8 cellular contexts compared by ENCODE assay signal in the genomic region with DNA sequence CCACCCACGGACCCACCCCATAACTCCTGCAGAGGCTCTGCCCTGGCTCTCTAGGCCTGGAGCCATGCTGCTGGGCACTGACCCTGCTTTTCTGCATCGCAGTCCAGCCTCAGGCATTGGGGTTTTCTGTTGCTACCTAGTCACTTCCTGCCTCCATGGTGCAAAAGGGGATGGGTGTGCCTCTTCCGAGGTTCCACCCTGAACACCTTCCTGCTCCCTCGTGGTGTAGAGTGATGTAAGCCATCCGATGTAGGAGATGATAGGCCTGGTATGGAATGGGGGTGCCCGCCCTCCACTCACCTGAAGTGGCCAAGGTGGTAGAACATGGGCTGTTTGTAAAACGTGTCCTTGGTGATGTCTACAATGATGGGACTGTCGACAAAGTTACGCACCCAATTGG. TPM values are rescaled to one million over a fixed set of nuclear protein-coding genes. Genes with fewer than 3 reads are reported as not detected.
DNase-seq lines count a peak whose midpoint lies in the region; ATAC-seq lines count a peak whose summit lies in the region.
"Not testable (repeated sequence)": the region's sequence is repeated elsewhere in the genome, so short reads cannot be mapped to it uniquely, and the experiment has no call there.

No MANE protein-coding gene starts in this region.

- H3K36me3 Mint-ChIP-seq in CD8-positive, alpha-beta memory T cell: peaks cover 5 to 39% (median 5%) of the 10 kb centered on the region in 3 donors
- H3K36me3 Mint-ChIP-seq in T-helper 1 cell treated with Interleukin-12 subunit alpha and Interleukin-12 subunit beta and Interleukin-4 antibody, amounts not matched to agents 30 μg/mL and 1 μg/mL, for 36 hours (ENCODE audit: low read depth): peaks cover 22% of the 10 kb centered on the region
- H3K36me3 Mint-ChIP-seq in activated CD4-positive, alpha-beta memory T cell treated with anti-CD3 and anti-CD28 coated beads for 36 hours: peaks cover 21% of the 10 kb centered on the region
- H3K36me3 Mint-ChIP-seq in activated T-cell treated with anti-CD3 and anti-CD28 coated beads, Interleukin-2, amount 50 U/mL, for 24 hours (ENCODE audit: low read depth): peaks cover 39% of the 10 kb centered on the region
- H3K36me3 Mint-ChIP-seq in activated T-helper 2 cell treated with anti-CD3 and anti-CD28 coated beads, Interferon-gamma antibody, Interleukin-2, Interleukin-4, amounts not matched to agents 10 μg/mL and 5 μg/mL and 100 μg/mL, durations not matched to agents 14 hours and 24 hours and 36 hours (ENCODE audit: low read depth): peaks cover 16% of the 10 kb centered on the region
- peaks cover 41% of the 10 kb centered on the region for H3K36me3 Mint-ChIP-seq in stimulated activated effector memory CD8-positive, alpha-beta T cell treated with anti-CD3 and anti-CD28 coated beads, Interleukin-12 subunit alpha, Interleukin-12 subunit beta, amount 100 ng/mL, for 72 hours

- H3K27me3 Mint-ChIP-seq in CD8-positive, alpha-beta memory T cell; T-helper 1 cell treated with Interleukin-12 subunit alpha and Interleukin-12 subunit beta and Interleukin-4 antibody, amounts not matched to agents 30 μg/mL and 1 μg/mL, for 36 hours (ENCODE audit: low read depth); activated CD4-positive, alpha-beta memory T cell treated with anti-CD3 and anti-CD28 coated beads for 36 hours; activated T-cell treated with anti-CD3 and anti-CD28 coated beads, Interleukin-2, amount 50 U/mL, for 24 hours; activated T-helper 2 cell treated with anti-CD3 and anti-CD28 coated beads, Interferon-gamma antibody, Interleukin-2, Interleukin-4, amounts not matched to agents 10 μg/mL and 5 μg/mL and 100 μg/mL, durations not matched to agents 14 hours and 24 hours and 36 hours (ENCODE audit: low read depth): not testable (repeated sequence)

- H3K4me1 ChIP-seq in CD8-positive, alpha-beta memory T cell (ENCODE audit: insufficient read depth, low read length): not testable (repeated sequence)

- not testable (repeated sequence) for H3K9me3 Mint-ChIP-seq in CD8-positive, alpha-beta memory T cell; T-helper 1 cell treated with Interleukin-12 subunit alpha and Interleukin-12 subunit beta and Interleukin-4 antibody, amounts not matched to agents 30 μg/mL and 1 μg/mL, for 36 hours; activated CD4-positive, alpha-beta memory T cell treated with anti-CD3 and anti-CD28 coated beads for 36 hours; activated T-cell treated with anti-CD3 and anti-CD28 coated beads, Interleukin-2, amount 50 U/mL, for 24 hours; activated T-helper 2 cell treated with anti-CD3 and anti-CD28 coated beads, Interferon-gamma antibody, Interleukin-2, Interleukin-4, amounts not matched to agents 10 μg/mL and 5 μg/mL and 100 μg/mL, durations not matched to agents 14 hours and 24 hours and 36 hours; stimulated activated effector memory CD8-positive, alpha-beta T cell treated with anti-CD3 and anti-CD28 coated beads, Interleukin-12 subunit alpha, Interleukin-12 subunit beta, amount 100 ng/mL, for 72 hours

- not testable (repeated sequence) for H3K36me3 ChIP-seq in CD8-positive, alpha-beta memory T cell (ENCODE audit: insufficient read depth, low read length)

- H3K27ac ChIP-seq in CD8-positive, alpha-beta memory T cell (ENCODE audit: low read depth, low read length): not testable (repeated sequence)

- peak overlapping the region in 2 of 7 donors; percentile 32 for H3K4me3 Mint-ChIP-seq in CD8-positive, alpha-beta memory T cell
- H3K4me3 Mint-ChIP-seq in T-helper 1 cell treated with Interleukin-12 subunit alpha and Interleukin-12 subunit beta and Interleukin-4 antibody, amounts not matched to agents 30 μg/mL and 1 μg/mL, for 36 hours; activated CD4-positive, alpha-beta memory T cell treated with anti-CD3 and anti-CD28 coated beads for 36 hours; activated T-cell treated with anti-CD3 and anti-CD28 coated beads, Interleukin-2, amount 50 U/mL, for 24 hours; activated T-helper 2 cell treated with anti-CD3 and anti-CD28 coated beads, Interferon-gamma antibody, Interleukin-2, Interleukin-4, amounts not matched to agents 10 μg/mL and 5 μg/mL and 100 μg/mL, durations not matched to agents 14 hours and 24 hours and 36 hours (ENCODE audit: low read depth); stimulated activated effector memory CD8-positive, alpha-beta T cell treated with anti-CD3 and anti-CD28 coated beads, Interleukin-12 subunit alpha, Interleukin-12 subunit beta, amount 100 ng/mL, for 72 hours: not testable (repeated sequence)

- not testable (repeated sequence) for DNase-seq in CD8-positive, alpha-beta memory T cell; activated CD4-positive, alpha-beta memory T cell treated with anti-CD3 and anti-CD28 coated beads for 36 hours; activated T-cell treated with anti-CD3 and anti-CD28 coated beads, Interleukin-2, amount 50 U/mL, for 24 hours; activated T-helper 2 cell treated with anti-CD3 and anti-CD28 coated beads, Interferon-gamma antibody, Interleukin-2, Interleukin-4, amounts not matched to agents 10 μg/mL and 5 μg/mL and 100 μg/mL, durations not matched to agents 14 hours and 24 hours and 36 hours (ENCODE audit: low spot score); stimulated activated effector memory CD8-positive, alpha-beta T cell treated with anti-CD3 and anti-CD28 coated beads, Interleukin-12 subunit alpha, Interleukin-12 subunit beta, amount 100 ng/mL, for 72 hours (ENCODE audit: low spot score in 2 of 2)
- peak; percentile 23 for DNase-seq in central memory CD4-positive, alpha-beta T cell

- intact Hi-C loops in activated CD4-positive, alpha-beta memory T cell treated with anti-CD3 and anti-CD28 coated beads for 36 hours (cut with micrococcal nuclease); activated T-helper 2 cell treated with anti-CD3 and anti-CD28 coated beads, Interferon-gamma antibody, Interleukin-2, Interleukin-4, amounts not matched to agents 10 μg/mL and 5 μg/mL and 100 μg/mL, durations not matched to agents 14 hours and 24 hours and 36 hours (cut with micrococcal nuclease): not testable (repeated sequence)

- POLR2A ChIA-PET in CD8-positive, alpha-beta memory T cell (lab: Charles Lee); activated CD4-positive, alpha-beta memory T cell treated with anti-CD3 and anti-CD28 coated beads for 36 hours (lab: Charles Lee): not testable (repeated sequence)

- H3K9me3 ChIP-seq in CD8-positive, alpha-beta memory T cell (ENCODE audit: low read length): not testable (repeated sequence)

- H3K4me3 ChIP-seq in CD8-positive, alpha-beta memory T cell (ENCODE audit: low read length): not testable (repeated sequence)

- not testable (repeated sequence) for H3K27me3 ChIP-seq in CD8-positive, alpha-beta memory T cell (ENCODE audit: insufficient read depth, low read length, poor library complexity, severe bottlenecking)

- H3K27ac Mint-ChIP-seq in CD8-positive, alpha-beta memory T cell: peak overlapping the region in 5 of 8 donors; percentile 31 to 83 (median 58)
- H3K27ac Mint-ChIP-seq in T-helper 1 cell treated with Interleukin-12 subunit alpha and Interleukin-12 subunit beta and Interleukin-4 antibody, amounts not matched to agents 30 μg/mL and 1 μg/mL, for 36 hours: peak overlapping the region; percentile 17
- peak overlapping the region; percentile 74 for H3K27ac Mint-ChIP-seq in activated CD4-positive, alpha-beta memory T cell treated with anti-CD3 and anti-CD28 coated beads for 36 hours
- H3K27ac Mint-ChIP-seq in activated T-cell treated with anti-CD3 and anti-CD28 coated beads, Interleukin-2, amount 50 U/mL, for 24 hours: peak overlapping the region; percentile 72
- H3K27ac Mint-ChIP-seq in activated T-helper 2 cell treated with anti-CD3 and anti-CD28 coated beads, Interferon-gamma antibody, Interleukin-2, Interleukin-4, amounts not matched to agents 10 μg/mL and 5 μg/mL and 100 μg/mL, durations not matched to agents 14 hours and 24 hours and 36 hours: peak overlapping the region; percentile 35
- peak overlapping the region; percentile 87 for H3K27ac Mint-ChIP-seq in stimulated activated effector memory CD8-positive, alpha-beta T cell treated with anti-CD3 and anti-CD28 coated beads, Interleukin-12 subunit alpha, Interleukin-12 subunit beta, amount 100 ng/mL, for 72 hours

- peaks cover 13 to 16% (median 16%) of the 10 kb centered on the region in 3 donors for H3K4me1 Mint-ChIP-seq in CD8-positive, alpha-beta memory T cell
- H3K4me1 Mint-ChIP-seq in T-helper 1 cell treated with Interleukin-12 subunit alpha and Interleukin-12 subunit beta and Interleukin-4 antibody, amounts not matched to agents 30 μg/mL and 1 μg/mL, for 36 hours (ENCODE audit: low read depth): peaks cover 13% of the 10 kb centered on the region
- H3K4me1 Mint-ChIP-seq in activated CD4-positive, alpha-beta memory T cell treated with anti-CD3 and anti-CD28 coated beads for 36 hours (ENCODE audit: low read depth): peaks cover 16% of the 10 kb centered on the region
- H3K4me1 Mint-ChIP-seq in activated T-cell treated with anti-CD3 and anti-CD28 coated beads, Interleukin-2, amount 50 U/mL, for 24 hours (ENCODE audit: low read depth): peaks cover 13% of the 10 kb centered on the region
- H3K4me1 Mint-ChIP-seq in activated T-helper 2 cell treated with anti-CD3 and anti-CD28 coated beads, Interferon-gamma antibody, Interleukin-2, Interleukin-4, amounts not matched to agents 10 μg/mL and 5 μg/mL and 100 μg/mL, durations not matched to agents 14 hours and 24 hours and 36 hours (ENCODE audit: low read depth): not testable (repeated sequence)
- peaks cover 13% of the 10 kb centered on the region for H3K4me1 Mint-ChIP-seq in stimulated activated effector memory CD8-positive, alpha-beta T cell treated with anti-CD3 and anti-CD28 coated beads, Interleukin-12 subunit alpha, Interleukin-12 subunit beta, amount 100 ng/mL, for 72 hours

- ATAC-seq in esophagus mucosa: peak; percentile 44
- not testable (repeated sequence) for ATAC-seq in stimulated activated effector memory CD8-positive, alpha-beta T cell treated with anti-CD3 and anti-CD28 coated beads, Interleukin-12 subunit alpha, Interleukin-12 subunit beta, amount 100 ng/mL, for 72 hours

- CTCF ChIA-PET in CD8-positive, alpha-beta memory T cell (lab: Charles Lee); activated CD4-positive, alpha-beta memory T cell treated with anti-CD3 and anti-CD28 coated beads for 36 hours (lab: Charles Lee): not testable (repeated sequence)

RNA-seq across cellular contexts. Expression of gene ENTREP3, which starts 19.9 kb away (rescaled TPM):
- total RNA-seq in CD8-positive, alpha-beta memory T cell: 10 to 100 TPM; 39.1 to 41.5 TPM
- 1.7 TPM for polyA plus RNA-seq in CD8-positive, alpha-beta memory T cell
- 10 to 100 TPM; 32.9 to 34.1 TPM for total RNA-seq in activated CD4-positive, alpha-beta memory T cell treated with anti-CD3 and anti-CD28 coated beads for 36 hours
- total RNA-seq in activated T-helper 2 cell treated with anti-CD3 and anti-CD28 coated beads, Interferon-gamma antibody, Interleukin-2, Interleukin-4, amounts not matched to agents 10 μg/mL and 5 μg/mL and 100 μg/mL, durations not matched to agents 14 hours and 24 hours and 36 hours: 42.5 and 45.5 TPM in 2 replicates
- 24.9 TPM for total RNA-seq in esophagus mucosa

RNA-seq across cellular contexts. Expression of gene SCAMP3, which starts 26.8 kb away (rescaled TPM):
- total RNA-seq in CD8-positive, alpha-beta memory T cell: 100 to 1,000 TPM; 152 to 158 TPM
- 179 TPM for polyA plus RNA-seq in CD8-positive, alpha-beta memory T cell
- 10 to 100 TPM; 89.6 to 91.7 TPM for total RNA-seq in activated CD4-positive, alpha-beta memory T cell treated with anti-CD3 and anti-CD28 coated beads for 36 hours
- 113 and 123 TPM in 2 replicates for total RNA-seq in activated T-helper 2 cell treated with anti-CD3 and anti-CD28 coated beads, Interferon-gamma antibody, Interleukin-2, Interleukin-4, amounts not matched to agents 10 μg/mL and 5 μg/mL and 100 μg/mL, durations not matched to agents 14 hours and 24 hours and 36 hours
- 43.3 TPM for total RNA-seq in esophagus mucosa

RNA-seq across cellular contexts. Expression of gene MTX1, which starts 26.9 kb away (rescaled TPM):
- total RNA-seq in CD8-positive, alpha-beta memory T cell: 10 to 100 TPM; 67.6 to 73.2 TPM
- 43.7 TPM for polyA plus RNA-seq in CD8-positive, alpha-beta memory T cell
- 10 to 100 TPM; 45.2 to 47.9 TPM for total RNA-seq in activated CD4-positive, alpha-beta memory T cell treated with anti-CD3 and anti-CD28 coated beads for 36 hours
- 58.6 and 64.0 TPM in 2 replicates for total RNA-seq in activated T-helper 2 cell treated with anti-CD3 and anti-CD28 coated beads, Interferon-gamma antibody, Interleukin-2, Interleukin-4, amounts not matched to agents 10 μg/mL and 5 μg/mL and 100 μg/mL, durations not matched to agents 14 hours and 24 hours and 36 hours
- total RNA-seq in esophagus mucosa: 36.5 TPM

RNA-seq across cellular contexts. Expression of gene THBS3, which starts 27.7 kb away (rescaled TPM):
- total RNA-seq in CD8-positive, alpha-beta memory T cell: 1 to 10 TPM; 7.8 to 7.9 TPM
- polyA plus RNA-seq in CD8-positive, alpha-beta memory T cell: 2.9 TPM
- 10 to 100 TPM; 15.6 to 17.3 TPM for total RNA-seq in activated CD4-positive, alpha-beta memory T cell treated with anti-CD3 and anti-CD28 coated beads for 36 hours
- total RNA-seq in activated T-helper 2 cell treated with anti-CD3 and anti-CD28 coated beads, Interferon-gamma antibody, Interleukin-2, Interleukin-4, amounts not matched to agents 10 μg/mL and 5 μg/mL and 100 μg/mL, durations not matched to agents 14 hours and 24 hours and 36 hours: 10.4 and 13.1 TPM in 2 replicates
- 14.5 TPM for total RNA-seq in esophagus mucosa

RNA-seq across cellular contexts. Expression of gene CLK2, which starts 37.9 kb away (rescaled TPM):
- total RNA-seq in CD8-positive, alpha-beta memory T cell: 10 to 100 TPM; 78.3 to 79.8 TPM
- 20.2 TPM for polyA plus RNA-seq in CD8-positive, alpha-beta memory T cell
- total RNA-seq in activated CD4-positive, alpha-beta memory T cell treated with anti-CD3 and anti-CD28 coated beads for 36 hours: 10 to 100 TPM; 62.0 to 68.1 TPM
- 95.7 and 96.8 TPM in 2 replicates for total RNA-seq in activated T-helper 2 cell treated with anti-CD3 and anti-CD28 coated beads, Interferon-gamma antibody, Interleukin-2, Interleukin-4, amounts not matched to agents 10 μg/mL and 5 μg/mL and 100 μg/mL, durations not matched to agents 14 hours and 24 hours and 36 hours
- total RNA-seq in esophagus mucosa: 16.9 TPM

Comparison
In these comparisons a context has a peak if more than half of its experiments do, and no peak if none do; other contexts are left out.
1. H3K27ac Mint-ChIP-seq: peak in every context shown above with its lines; median percentile 87 in stimulated activated effector memory CD8-positive, alpha-beta T cell treated with anti-CD3 and anti-CD28 coated beads, Interleukin-12 subunit alpha, Interleukin-12 subunit beta, amount 100 ng/mL, for 72 hours; 74 in activated CD4-positive, alpha-beta memory T cell treated with anti-CD3 and anti-CD28 coated beads for 36 hours; 72 in activated T-cell treated with anti-CD3 and anti-CD28 coated beads, Interleukin-2, amount 50 U/mL, for 24 hours; 58 in CD8-positive, alpha-beta memory T cell; 35 in activated T-helper 2 cell treated with anti-CD3 and anti-CD28 coated beads, Interferon-gamma antibody, Interleukin-2, Interleukin-4, amounts not matched to agents 10 μg/mL and 5 μg/mL and 100 μg/mL, durations not matched to agents 14 hours and 24 hours and 36 hours; 17 in T-helper 1 cell treated with Interleukin-12 subunit alpha and Interleukin-12 subunit beta and Interleukin-4 antibody, amounts not matched to agents 30 μg/mL and 1 μg/mL, for 36 hours.